In genomic region chr13:77026255-77026782, GRCh38 we compare ENCODE assay signal across 1 cellular context.
A peak's percentile ranks its signal among the peaks of the same experiment; 100 is the strongest.
TF ChIP-seq lines count a peak whose summit lies in the region.

No MANE protein-coding gene starts in this region.

TF ChIP-seq in K562, 482 proteins besides CTCF, POLR2A, EP300 and RAD21 (continued from another document and continues in another):
- no peak for TF ChIP-seq CHD7 (IDR thresholded peaks at IDR 0.05; ENCODE audit: low read depth, low read length)
- TF ChIP-seq ZNF766 (CRISPR knock-in tag; conservative IDR thresholded peaks at IDR 0.05): no peak
- TF ChIP-seq NELFE (IDR thresholded peaks at IDR 0.05; ENCODE audit: insufficient read depth, insufficient read length): no peak
- no peak for TF ChIP-seq ARID1B (IDR thresholded peaks at IDR 0.05)
- TF ChIP-seq POLR3A (IDR thresholded peaks at IDR 0.05; ENCODE audit: borderline replicate concordance, extremely low read depth, insufficient read depth, insufficient read length): no peak
- no peak for TF ChIP-seq ATF3 (IDR thresholded peaks at IDR 0.05)
- TF ChIP-seq ATF3 (CRISPR knock-in tag; conservative IDR thresholded peaks at IDR 0.05): no peak
- TF ChIP-seq PKNOX1 (IDR thresholded peaks at IDR 0.05): no peak; the same call in 1 of the 2 replicates
- no peak for TF ChIP-seq RBBP5 (IDR thresholded peaks at IDR 0.05; ENCODE audit: borderline replicate concordance, insufficient read depth, low read length, poor library complexity, severe bottlenecking)
- no peak for TF ChIP-seq ZBTB11 (CRISPR knock-in tag; IDR thresholded peaks at IDR 0.05)
- no peak for TF ChIP-seq TAF15 (IDR thresholded peaks at IDR 0.05; ENCODE audit: low read depth, low read length)
- peak; percentile 58 for TF ChIP-seq MGA (IDR thresholded peaks at IDR 0.05)
- no peak for TF ChIP-seq SRF (CRISPR knock-in tag; IDR thresholded peaks at IDR 0.05)
- TF ChIP-seq ZNF740 (CRISPR knock-in tag; IDR thresholded peaks at IDR 0.05): no peak
- peak in 1 of 2 experiments; percentile 80; a peak in 1 of 4 replicates for TF ChIP-seq ZNF740 (tag; IDR thresholded peaks at IDR 0.05)
- no peak for TF ChIP-seq BRCA1 (IDR thresholded peaks at IDR 0.05)
- no peak for TF ChIP-seq BRCA1 (CRISPR knock-in tag; IDR thresholded peaks at IDR 0.05)
- no peak for TF ChIP-seq SP1 (CRISPR knock-in tag; IDR thresholded peaks at IDR 0.05)
- TF ChIP-seq HDAC1 (IDR thresholded peaks at IDR 0.05): peak in 1 of 2 experiments; percentile 89; a peak in 2 of 4 replicates
- TF ChIP-seq ELF4 (CRISPR knock-in tag; IDR thresholded peaks at IDR 0.05): no peak
